In the genomic region with DNA sequence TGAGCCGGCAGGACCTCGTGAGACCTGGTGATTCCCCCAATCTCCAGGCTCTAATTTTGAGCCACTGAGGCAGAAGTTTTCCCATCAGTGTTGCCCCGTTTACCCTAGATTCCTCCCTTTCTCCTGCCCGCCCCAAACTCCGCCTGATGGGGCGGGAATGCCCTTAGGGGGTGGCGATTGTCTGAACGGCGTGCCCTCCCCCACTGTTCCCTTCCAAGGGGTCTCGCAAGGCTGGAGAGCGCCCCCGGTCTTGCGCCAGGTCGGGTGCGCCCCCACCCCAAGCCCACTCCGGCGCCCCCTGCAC, we compare ENCODE assay signal across 8 cellular contexts. TPM values are rescaled to one million over a fixed set of nuclear protein-coding genes. Genes with fewer than 3 reads are reported as not detected.
A peak's percentile ranks its signal among the peaks of the same experiment; 100 is the strongest.
DNase-seq lines count a peak whose midpoint lies in the region; ATAC-seq, FAIRE-seq and TF ChIP-seq lines count a peak whose summit lies in the region.

No MANE protein-coding gene starts in this region.

- H3K36me3 ChIP-seq in DND-41 (ENCODE audit: insufficient read depth, low read length) (peaks cover 10% of the 10 kb centered on the region), Loucy (ENCODE audit: insufficient read depth, low read length) (peaks cover 4% of the 10 kb centered on the region; the same call in 1 of the 2 replicates), mammary epithelial cell (ENCODE audit: insufficient read depth, low read length) (peaks cover 4% of the 10 kb centered on the region), HepG2 (replicated peaks in 1 of 2; ENCODE audit: control insufficient read depth in 1 of 2, insufficient read depth in 2 of 2, low read length in 2 of 2) (peaks cover 2 to 9% of the 10 kb centered on the region in 2 experiments; a peak in 3 of 5 replicates), testis (ENCODE audit: low read depth, missing control alignments) (no peaks in the 10 kb centered on the region)

- CTCF ChIA-PET in mammary epithelial cell (lab: Charles Lee; ENCODE audit: low non-redundant PET) (interaction anchor here (0.7 kb wide), 1 partner anchor 31 kb away, joined by 4 read pairs; no protein-coding TSS in a partner anchor), HepG2 (lab: Yijun Ruan, JAX; ENCODE audit: low intra/inter-chr PET ratio, low total read pairs) (no interaction called here)

- H3K27me3 ChIP-seq in DND-41 (ENCODE audit: insufficient read depth, low read length, poor library complexity) (no peaks in the 10 kb centered on the region), Loucy (ENCODE audit: insufficient read depth, low read length, poor library complexity, severe bottlenecking) (no peaks in the 10 kb centered on the region), mammary epithelial cell (ENCODE audit: insufficient read depth, low read length) (no peaks in the 10 kb centered on the region), HepG2 (ENCODE audit: control insufficient read depth in 1 of 2, insufficient read depth in 2 of 2, low read length in 2 of 2) (no peaks in the 10 kb centered on the region; a peak in 1 of 5 replicates), testis (no peaks in the 10 kb centered on the region)

- TF ChIP-seq EP300 in HepG2 (IDR thresholded peaks at IDR 0.05; ENCODE audit: low read depth in 2 of 2, low read length in 2 of 2) (no peak), HepG2 (CRISPR knock-in tag; IDR thresholded peaks at IDR 0.05; ENCODE audit: borderline replicate concordance) (no peak)

- POLR2A ChIA-PET in HepG2 (lab: Yijun Ruan, JAX): interaction anchor here (1.3 to 2.6 kb wide), 7 partner anchors 9 to 159 kb away, joined by 3 to 22 read pairs (median 6); no protein-coding TSS in a partner anchor

- peak overlapping the region; percentile 97 for H3K27ac ChIP-seq in DND-41 (ENCODE audit: low read length)
- peak overlapping the region; percentile 82 for H3K27ac ChIP-seq in mammary epithelial cell (ENCODE audit: insufficient read depth, low read depth, low read length)
- peak overlapping the region; percentile 81 for H3K27ac ChIP-seq in HepG2 (ENCODE audit: extremely low read length, insufficient read depth, low read length)
- peak overlapping the region; percentile 64 to 90 for H3K27ac ChIP-seq in testis

- H3K9me3 ChIP-seq in DND-41 (ENCODE audit: insufficient read depth, low read length, severe bottlenecking) (no peaks in the 10 kb centered on the region), Loucy (ENCODE audit: insufficient read depth, low read depth, low read length) (no peaks in the 10 kb centered on the region), mammary epithelial cell (replicated peaks; ENCODE audit: insufficient read depth, low read length) (no peaks in the 10 kb centered on the region), HepG2 (ENCODE audit: low read length) (no peaks in the 10 kb centered on the region), testis (no peaks in the 10 kb centered on the region)

- dilution Hi-C loops in mammary epithelial cell (cut with HindIII; ENCODE audit: low sequenced_read_pairs): no loop called here

- no peak for TF ChIP-seq RAD21 in HepG2 (CRISPR knock-in tag; IDR thresholded peaks at IDR 0.05)

- no peak for TF ChIP-seq CTCF in DND-41 (IDR thresholded peaks at IDR 0.05; ENCODE audit: borderline replicate concordance, extremely low read depth, low read length, poor library complexity, severe bottlenecking)
- no peak for TF ChIP-seq CTCF in Loucy (conservative IDR thresholded peaks at IDR 0.05; ENCODE audit: low read length)
- TF ChIP-seq CTCF in mammary epithelial cell (conservative IDR thresholded peaks at IDR 0.05 in 1 of 2, IDR thresholded peaks at IDR 0.05 in 1 of 2; ENCODE audit: extremely low read depth in 1 of 2, insufficient read depth in 1 of 2, low read depth in 1 of 2, low read length in 2 of 2): no peak
- no peak for TF ChIP-seq CTCF in HepG2 (CRISPR knock-in tag; IDR thresholded peaks at IDR 0.05)
- no peak for TF ChIP-seq CTCF in testis (IDR thresholded peaks at IDR 0.05)
- no peak for TF ChIP-seq CTCF in GM13976 (IDR thresholded peaks at IDR 0.05; ENCODE audit: borderline replicate concordance, control extremely low read depth, extremely low read depth, insufficient read depth, missing control alignments)

- H3K4me3 ChIP-seq in DND-41 (ENCODE audit: low read depth in 1 of 2, low read length in 2 of 2) (peak overlapping the region; percentile 65 to 84), Loucy (ENCODE audit: low read length, poor library complexity, severe bottlenecking) (peak overlapping the region; percentile 89), mammary epithelial cell (replicated peaks in 1 of 3; ENCODE audit: insufficient read depth in 1 of 3, low read depth in 2 of 3, low read length in 3 of 3) (peak overlapping the region; percentile 88 to 100 (median 96)), HepG2 (replicated peaks in 1 of 3; ENCODE audit: insufficient read depth in 1 of 3, low read depth in 2 of 3, low read length in 3 of 3) (peak overlapping the region; percentile 82 to 98 (median 91)), testis (peak overlapping the region; percentile 83 to 86)

- H3F3A ChIP-seq in Loucy (ENCODE audit: low read depth): no peaks in the 10 kb centered on the region

- TF ChIP-seq POLR2A in HepG2 (IDR thresholded peaks at IDR 0.05; ENCODE audit: insufficient read depth in 1 of 2, low read depth in 2 of 2, low read length in 2 of 2): no peak; a peak in 1 of 4 replicates
- no peak for TF ChIP-seq POLR2A in testis (IDR thresholded peaks at IDR 0.05)

- FAIRE-seq in HepG2 (lab: Jason Lieb, UNC): no peak

- DNase-seq in DND-41 (no peak), mammary epithelial cell (no peak), HepG2 (ENCODE audit: low spot score) (no peak), testis (peak; percentile 55), GM13976 (ENCODE audit: low spot score) (no peak)

- peak overlapping the region; percentile 78 for H3K4me2 ChIP-seq in DND-41 (ENCODE audit: insufficient read depth, low read length)
- peak overlapping the region; percentile 86 for H3K4me2 ChIP-seq in Loucy (ENCODE audit: low read depth, low read length, poor library complexity, severe bottlenecking)
- peak overlapping the region; percentile 88 for H3K4me2 ChIP-seq in mammary epithelial cell (ENCODE audit: insufficient read depth, low read depth, low read length)
- peak overlapping the region; percentile 89 for H3K4me2 ChIP-seq in HepG2 (ENCODE audit: low read depth, low read length)

- H3K4me1 ChIP-seq in DND-41 (ENCODE audit: insufficient read depth, low read length) (peaks cover 22% of the 10 kb centered on the region), Loucy (ENCODE audit: insufficient read depth, low read length, poor library complexity, severe bottlenecking) (peaks cover 34% of the 10 kb centered on the region), mammary epithelial cell (ENCODE audit: insufficient read depth, low read length) (peaks cover 14% of the 10 kb centered on the region), HepG2 (ENCODE audit: insufficient read depth, low read length) (peaks cover 18% of the 10 kb centered on the region), testis (no peaks in the 10 kb centered on the region)

- BruUV-seq in mammary epithelial cell (replicated peaks; lab: Mats Ljungman, UMichigan): no TSS peak
- BruUV-seq in HepG2 (replicated peaks; lab: Mats Ljungman, UMichigan): no TSS peak

- WGBS in mammary epithelial cell (ENCODE audit: low coverage, missing lambda C conversion rate): 0% methylated on average over 3 of the region's 17 CpGs
- WGBS in HepG2 (ENCODE audit: low lambda C conversion rate): under 1% methylated on average over 17 of the region's 17 CpGs
- WGBS in testis, 2 donors: 0 to 1% methylated on average over 9 to 17 of the region's 17 CpGs

- in situ Hi-C loops in mammary epithelial cell (cut with MboI; ENCODE audit: low sequenced_read_pairs in 2 of 2): no loop called here
- in situ Hi-C loops in HepG2 (cut with HindIII; ENCODE audit: extremely low pct_ligation_motif_present, low pct_unique_long_range_greater_than_20kb): no loop called here
- in situ Hi-C loops in GM13976 (cut with MboI; ENCODE audit: low sequenced_read_pairs, unreplicated experiment): no loop called here

- ATAC-seq in DND-41 (ENCODE audit: insufficient read depth, low read depth) (no peak), GM21576 (IDR thresholded peaks at IDR 0.05; ENCODE audit: unreplicated experiment) (peak; percentile 20), HepG2 (peak; percentile 30), GM19397 (IDR thresholded peaks at IDR 0.05; ENCODE audit: unreplicated experiment) (no peak)

- H4K20me1 ChIP-seq in DND-41 (ENCODE audit: insufficient read depth, low read length): 0 out of 2 replicates have a peak, but pooled peaks cover 7% of the 10 kb centered on the region
- no peaks in the 10 kb centered on the region for H4K20me1 ChIP-seq in Loucy (ENCODE audit: insufficient read depth, low read length, poor library complexity, severe bottlenecking)
- H4K20me1 ChIP-seq in mammary epithelial cell (ENCODE audit: insufficient read depth, low read length): no peaks in the 10 kb centered on the region
- no peaks in the 10 kb centered on the region for H4K20me1 ChIP-seq in HepG2 (ENCODE audit: insufficient read depth, low read length)

- H3K79me2 ChIP-seq in DND-41 (ENCODE audit: insufficient read depth, low read length): peaks cover 47% of the 10 kb centered on the region
- peaks cover 37% of the 10 kb centered on the region for H3K79me2 ChIP-seq in Loucy (ENCODE audit: insufficient read depth, low read length)
- H3K79me2 ChIP-seq in mammary epithelial cell (ENCODE audit: insufficient read depth, low read length): peaks cover 34% of the 10 kb centered on the region
- peaks cover 20% of the 10 kb centered on the region for H3K79me2 ChIP-seq in HepG2 (ENCODE audit: insufficient read depth, low read length)

- H3K9ac ChIP-seq in DND-41 (ENCODE audit: low read depth, low read length) (peak overlapping the region; percentile 97), Loucy (ENCODE audit: low read depth, low read length, poor library complexity, severe bottlenecking) (peak overlapping the region; percentile 83), mammary epithelial cell (ENCODE audit: insufficient read depth, low read length) (peak overlapping the region; percentile 90), HepG2 (ENCODE audit: insufficient read depth, low read depth, low read length) (peak overlapping the region; percentile 88)

- H3K9me2 ChIP-seq in Loucy (replicated peaks; ENCODE audit: low read depth, low read length): no peaks in the 10 kb centered on the region

- peak overlapping the region; percentile 87 for H2AFZ ChIP-seq in DND-41 (ENCODE audit: low read depth, low read length)
- peak overlapping the region; percentile 99 for H2AFZ ChIP-seq in Loucy (ENCODE audit: low read length)
- H2AFZ ChIP-seq in mammary epithelial cell (ENCODE audit: low read depth, low read length): peak overlapping the region; percentile 94
- H2AFZ ChIP-seq in HepG2 (ENCODE audit: low read length): peak overlapping the region; percentile 68

- intact Hi-C loops in mammary epithelial cell (cut with micrococcal nuclease): no loop called here
- intact Hi-C loops in HepG2 (cut with micrococcal nuclease; ENCODE audit: unreplicated experiment): loop anchor here (1.0 to 2.0 kb wide), 2 partner anchors 40 to 52 kb away; no protein-coding TSS in a partner anchor
- intact Hi-C loops in testis (cut with DNase I; ENCODE audit: low total_unique reads): no loop called here

RNA-seq across cellular contexts. Expression of a gene that starts 0.5 kb away (rescaled TPM):
- total RNA-seq in mammary epithelial cell (10 to 100 TPM; 18.6 to 20.8 TPM), HepG2 (2016; rRNA removed; fragmentation: Illumina TruSeq; extraction: Trizol) (12.0 and 13.3 TPM in 2 replicates), testis (10 to 100 TPM; 16.4 to 24.8 TPM)
- polyA plus RNA-seq in mammary epithelial cell (17.1 TPM), HepG2 (2011; rRNA removed) (23.9 and 24.3 TPM in 2 replicates), testis (ENCODE audit: insufficient read depth, low read depth, low replicate concordance) (33.6 TPM)
- 98.9 TPM for polyA minus RNA-seq in mammary epithelial cell
- 3.3 and 3.4 TPM in 2 replicates for total RNA-seq in HepG2 (2016; cell fraction: cytosol; rRNA removed; fragmentation: Illumina TruSeq; extraction: Trizol; ENCODE audit: low read depth)
- 12.0 TPM in 2 replicates for total RNA-seq in HepG2 (2016; cell fraction: insoluble cytoplasmic fraction; rRNA removed; fragmentation: Illumina TruSeq; extraction: Trizol)
- 11.5 and 13.0 TPM in 2 replicates for total RNA-seq in HepG2 (2016; cell fraction: membrane; rRNA removed; fragmentation: Illumina TruSeq; extraction: Trizol)
- 9.1 and 11.2 TPM in 2 replicates for total RNA-seq in HepG2 (2016; cell fraction: nucleus; rRNA removed; fragmentation: Illumina TruSeq; extraction: Trizol)
- polyA plus RNA-seq in HepG2 (2011; cell fraction: cytosol; rRNA removed): 20.8 and 23.4 TPM in 2 replicates
- polyA plus RNA-seq in HepG2 (2011; cell fraction: nucleus; rRNA removed): 15.8 and 16.2 TPM in 2 replicates
- polyA plus RNA-seq in HepG2 (2012): 11.6 and 14.7 TPM in 2 replicates
- 3.4 and 3.6 TPM in 2 replicates for polyA plus RNA-seq in HepG2 (2016; cell fraction: cytosol; fragmentation: Illumina TruSeq; extraction: Trizol; ENCODE audit: low read depth)
- polyA plus RNA-seq in HepG2 (2016; cell fraction: insoluble cytoplasmic fraction; fragmentation: Illumina TruSeq; extraction: Trizol; ENCODE audit: low read depth): 15.4 and 19.6 TPM in 2 replicates
- polyA plus RNA-seq in HepG2 (2016; cell fraction: membrane; fragmentation: Illumina TruSeq; extraction: Trizol; ENCODE audit: low read depth): 9.9 and 10.7 TPM in 2 replicates
- 13.9 and 14.3 TPM in 2 replicates for polyA plus RNA-seq in HepG2 (2016; cell fraction: nucleus; fragmentation: Illumina TruSeq; extraction: Trizol; ENCODE audit: insufficient read depth, low read depth)
- 42.5 and 53.2 TPM in 2 replicates for polyA minus RNA-seq in HepG2 (2011; rRNA and poly(A)+ RNA removed; ENCODE audit: low replicate concordance)
- polyA minus RNA-seq in HepG2 (2011; cell fraction: cytosol; rRNA and poly(A)+ RNA removed): 15.9 and 17.9 TPM in 2 replicates
- 18.0 and 22.0 TPM in 2 replicates for polyA minus RNA-seq in HepG2 (2011; cell fraction: nucleus; rRNA and poly(A)+ RNA removed)

Comparison
In these comparisons a context has a peak if more than half of its experiments do, and no peak if none do; other contexts are left out.
1. ATAC-seq: peak in GM21576 (single experiment) and HepG2 (single experiment); none in DND-41 (single experiment) and GM19397 (single experiment).
2. Peak in every context shown above with its lines, with median percentiles within 50 percentile points of each other: H2AFZ ChIP-seq, H3K27ac ChIP-seq, H3K4me2 ChIP-seq, H3K4me3 ChIP-seq and H3K9ac ChIP-seq.